ENCODE assay signal across 11 cellular contexts in genomic region chr1:8382608-8383525, GRCh38.
A peak's percentile ranks its signal among the peaks of the same experiment; 100 is the strongest.
DNase-seq lines count a peak whose midpoint lies in the region; ATAC-seq and TF ChIP-seq lines count a peak whose summit lies in the region.
"Had no signal": no experiment of that assay in that cellular context is flagged by ENCODE, and none has a peak within 500 bp of the region (broad histone marks: within the 10 kb centered on the region; RNA-seq: fewer than 3 reads in every experiment).

No MANE protein-coding gene starts in this region.

- no peak overlapping the region for H3K4me3 ChIP-seq in neural progenitor cell
- H3K4me3 ChIP-seq: pancreas, SJSA1 had no signal

- H3K9me3 Mint-ChIP-seq in neural progenitor cell = no peaks in the 10 kb centered on the region

- peaks cover 81% of the 10 kb centered on the region for H3K4me1 ChIP-seq in neural progenitor cell

- peaks cover 99% of the 10 kb centered on the region for H4K20me1 ChIP-seq in neural progenitor cell (ENCODE audit: low read depth)

- H3K4me2 ChIP-seq in neural progenitor cell = peak overlapping the region; percentile 59

- peak overlapping the region; percentile 4 for H3K27ac Mint-ChIP-seq in neural progenitor cell

- H3K36me3 Mint-ChIP-seq in neural progenitor cell = peaks cover 30% of the 10 kb centered on the region

- H3K27ac ChIP-seq in caudate nucleus (ENCODE audit: low read depth, low read length) (peak overlapping the region; percentile 24), neural progenitor cell (peak overlapping the region; percentile 72)
- H3K27ac ChIP-seq: pancreas, SJSA1 had no signal

- no peak overlapping the region for H2AFZ ChIP-seq in neural progenitor cell (replicated peaks)

- ATAC-seq in GM19328 (IDR thresholded peaks at IDR 0.05; ENCODE audit: unreplicated experiment) = no peak

- peaks cover 7% of the 10 kb centered on the region for H3K27me3 Mint-ChIP-seq in neural progenitor cell (ENCODE audit: insufficient read depth, low read depth)

- H3K9ac ChIP-seq in neural progenitor cell = no peak overlapping the region

- peaks cover 93% of the 10 kb centered on the region for H3K79me2 ChIP-seq in neural progenitor cell (ENCODE audit: low read depth)

- H3K4me3 Mint-ChIP-seq in neural progenitor cell = no peak overlapping the region

- H3K4me1 Mint-ChIP-seq in neural progenitor cell = peaks cover 84% of the 10 kb centered on the region

- TF ChIP-seq CTCF in neural progenitor cell (IDR thresholded peaks at IDR 0.05) = no peak

- peaks cover 59% of the 10 kb centered on the region for H3F3A ChIP-seq in neural progenitor cell (ENCODE audit: low read depth)

- H3K27me3 ChIP-seq in neural progenitor cell = no peaks in the 10 kb centered on the region
- H3K27me3 ChIP-seq: pancreas, SJSA1 had no signal

- H3K9me3 ChIP-seq in neural progenitor cell (ENCODE audit: low read depth) = no peaks in the 10 kb centered on the region
- H3K9me3 ChIP-seq: pancreas, SJSA1 had no signal

- DNase-seq in GF-D8 (lab: John Stamatoyannopoulos, UW) (peak; percentile 83), NOMO-1 (lab: John Stamatoyannopoulos, UW; ENCODE audit: unreplicated experiment in 2 of 2) (peak; percentile 46 to 79), caudate nucleus (lab: John Stamatoyannopoulos, UW) (no peak), neural progenitor cell (ENCODE audit: low spot score) (no peak), NCI-H2107 treated with DMSO at 0.1 percent for 48 hours (lab: John Stamatoyannopoulos, UW; ENCODE audit: unreplicated experiment) (no peak), amniotic stem cell (lab: John Stamatoyannopoulos, UW) (no peak), D341Med (ENCODE audit: low spot score) (no peak)
- DNase-seq: NCI-H2081, pancreas had no signal

- no peaks in the 10 kb centered on the region for H3K36me3 ChIP-seq in neural progenitor cell
- H3K36me3 ChIP-seq: pancreas had no signal

Comparison
In these comparisons a context has a peak if more than half of its experiments do, and no peak if none do; other contexts are left out.
1. DNase-seq: peak in GF-D8 (single experiment) and NOMO-1 (2 of 2); none in caudate nucleus (0 of 61), neural progenitor cell (single experiment), NCI-H2107 treated with DMSO at 0.1 percent for 48 hours (single experiment), amniotic stem cell (single experiment) and D341Med (single experiment).